37 cellular contexts compared by ENCODE assay signal in genomic region chr12:102514696-102515095, GRCh38. TPM values are rescaled to one million over a fixed set of nuclear protein-coding genes. Genes with fewer than 3 reads are reported as not detected.
"Had no signal": no experiment of that assay in that cellular context is flagged by ENCODE, and none has a peak within 500 bp of the region (broad histone marks: within the 10 kb centered on the region; RNA-seq: fewer than 3 reads in every experiment).

No MANE protein-coding gene starts in this region.

- H3K36me3 Mint-ChIP-seq: activated CD8-positive, alpha-beta memory T cell treated with anti-CD3 and anti-CD28 coated beads, Interleukin-2, amount 10 ng/mL, durations not matched to agents 7 days and 5 days; activated naive CD4-positive, alpha-beta T cell treated with anti-CD3 and anti-CD28 coated beads, Interleukin-2, amount 10 ng/mL, durations not matched to agents 7 days and 5 days; activated naive CD4-positive, alpha-beta T cell treated with anti-CD3 and anti-CD28 coated beads, Interleukin-2, amount 50 U/mL, for 24 hours; activated naive CD8-positive, alpha-beta T cell; brain; WTC11 had no signal

- H3K4me1 Mint-ChIP-seq: activated CD4-positive, alpha-beta T cell treated with anti-CD3 and anti-CD28 coated beads for 36 hours; activated CD4-positive, alpha-beta T cell treated with anti-CD3 and anti-CD28 coated beads, Interleukin-2, amount 10 ng/mL, durations not matched to agents 7 days and 5 days; activated naive CD4-positive, alpha-beta T cell treated with anti-CD3 and anti-CD28 coated beads, Interleukin-2, amount 50 U/mL, for 24 hours; activated naive CD8-positive, alpha-beta T cell treated with anti-CD3 and anti-CD28 coated beads, Interleukin-2, amount 50 U/mL, for 24 hours; central memory CD8-positive, alpha-beta T cell had no signal

- H3K4me3 Mint-ChIP-seq: activated CD4-positive, alpha-beta memory T cell treated with anti-CD3 and anti-CD28 coated beads, Interleukin-2, amount 10 ng/mL, durations not matched to agents 7 days and 5 days; activated CD4-positive, alpha-beta T cell treated with anti-CD3 and anti-CD28 coated beads for 36 hours; activated CD4-positive, alpha-beta T cell treated with anti-CD3 and anti-CD28 coated beads, Interleukin-2, amount 10 ng/mL, durations not matched to agents 7 days and 5 days; activated CD8-positive, alpha-beta memory T cell treated with anti-CD3 and anti-CD28 coated beads, Interleukin-2, amount 10 ng/mL, durations not matched to agents 7 days and 5 days; activated CD8-positive, alpha-beta T cell treated with anti-CD3 and anti-CD28 coated beads, Interleukin-2, amount 10 ng/mL, durations not matched to agents 7 days and 5 days; activated naive CD4-positive, alpha-beta T cell treated with anti-CD3 and anti-CD28 coated beads, Interleukin-2, amount 10 ng/mL, durations not matched to agents 7 days and 5 days; activated naive CD4-positive, alpha-beta T cell treated with anti-CD3 and anti-CD28 coated beads, Interleukin-2, amount 50 U/mL, for 24 hours; activated naive CD8-positive, alpha-beta T cell; activated naive CD8-positive, alpha-beta T cell treated with anti-CD3 and anti-CD28 coated beads, Interleukin-2, amount 10 ng/mL, durations not matched to agents 7 days and 5 days; activated naive CD8-positive, alpha-beta T cell treated with anti-CD3 and anti-CD28 coated beads, Interleukin-2, amount 50 U/mL, for 24 hours; activated T-cell treated with anti-CD3 and anti-CD28 coated beads, Interleukin-2, amount 50 U/mL, for 24 hours; brain; central memory CD8-positive, alpha-beta T cell; T-helper 1 cell treated with Interleukin-12 subunit alpha and Interleukin-12 subunit beta and Interleukin-4 antibody, amounts not matched to agents 30 μg/mL and 1 μg/mL, for 36 hours; T-helper 2 cell treated with Interferon-gamma antibody and Interleukin-4, amounts not matched to agents 5 μg/mL and 100 μg/mL, for 36 hours; WTC11 had no signal

- H3K27me3 Mint-ChIP-seq: brain had no signal

- DNase-seq: activated CD4-positive, alpha-beta memory T cell treated with anti-CD3 and anti-CD28 coated beads, Interleukin-2, amount 10 ng/mL, durations not matched to agents 7 days and 5 days; activated CD4-positive, alpha-beta T cell treated with anti-CD3 and anti-CD28 coated beads for 1 hour; activated CD4-positive, alpha-beta T cell treated with anti-CD3 and anti-CD28 coated beads for 36 hours; activated CD4-positive, alpha-beta T cell treated with anti-CD3 and anti-CD28 coated beads for 48 hours; activated CD4-positive, alpha-beta T cell treated with anti-CD3 and anti-CD28 coated beads, Interleukin-2, amount 10 ng/mL, durations not matched to agents 7 days and 5 days; activated CD4-positive, alpha-beta T cell treated with anti-CD3 and anti-CD28 coated beads, Interleukin-2, amount 50 U/mL, for 48 hours; activated CD4-positive, CD25-positive, alpha-beta regulatory T cell; activated CD8-positive, alpha-beta memory T cell treated with anti-CD3 and anti-CD28 coated beads for 24 hours; activated CD8-positive, alpha-beta memory T cell treated with anti-CD3 and anti-CD28 coated beads, Interleukin-2, amount 10 ng/mL, durations not matched to agents 7 days and 5 days; activated CD8-positive, alpha-beta memory T cell treated with anti-CD3 and anti-CD28 coated beads, Interleukin-2, amount 50 U/mL, for 48 hours; activated CD8-positive, alpha-beta T cell treated with anti-CD3 and anti-CD28 coated beads, Interleukin-2, amount 10 ng/mL, durations not matched to agents 7 days and 5 days; activated effector memory CD4-positive, alpha-beta T cell treated with Interleukin-2 at 50 U/mL for 16 hours; activated gamma-delta T cell; activated naive CD4-positive, alpha-beta T cell treated with anti-CD3 and anti-CD28 coated beads, Interleukin-2, amount 10 ng/mL, durations not matched to agents 7 days and 5 days; activated naive CD4-positive, alpha-beta T cell treated with Interleukin-2 at 50 U/mL for 16 hours; activated naive CD8-positive, alpha-beta T cell treated with anti-CD3 and anti-CD28 coated beads, Interleukin-2, amount 10 ng/mL, durations not matched to agents 7 days and 5 days; activated naive CD8-positive, alpha-beta T cell treated with anti-CD3 and anti-CD28 coated beads, Interleukin-2, amount 50 U/mL, for 24 hours; activated T-cell treated with anti-CD3 and anti-CD28 coated beads, Interleukin-2, amount 50 U/mL, for 24 hours; activated T-cell treated with anti-CD3 and anti-CD28 coated beads, Interleukin-2, amount 50 U/mL, for 48 hours; amygdala; anterior cingulate cortex; caudate nucleus; cerebellar nuclear complex; T-helper 1 cell; T-helper 2 cell; T-helper 9 cell; WERI-Rb-1 had no signal

- ATAC-seq: activated CD4-positive, alpha-beta T cell treated with anti-CD3 and anti-CD28 coated beads for 36 hours; activated CD4-positive, CD25-positive, alpha-beta regulatory T cell treated with anti-CD3 and anti-CD28 coated beads, Interleukin-2, amount 50 U/mL, for 24 hours; activated CD8-positive, alpha-beta memory T cell treated with anti-CD3 and anti-CD28 coated beads, Interleukin-2, amount 10 ng/mL, durations not matched to agents 7 days and 5 days; activated CD8-positive, alpha-beta T cell treated with anti-CD3 and anti-CD28 coated beads, Interleukin-2, amount 10 ng/mL, durations not matched to agents 7 days and 5 days; activated naive CD8-positive, alpha-beta T cell treated with anti-CD3 and anti-CD28 coated beads, Interleukin-2, amount 50 U/mL, for 24 hours had no signal

- H3K9me3 Mint-ChIP-seq: activated CD4-positive, alpha-beta memory T cell treated with anti-CD3 and anti-CD28 coated beads, Interleukin-2, amount 10 ng/mL, durations not matched to agents 7 days and 5 days; activated naive CD4-positive, alpha-beta T cell treated with anti-CD3 and anti-CD28 coated beads, Interleukin-2, amount 10 ng/mL, durations not matched to agents 7 days and 5 days; activated naive CD8-positive, alpha-beta T cell treated with anti-CD3 and anti-CD28 coated beads, Interleukin-2, amount 10 ng/mL, durations not matched to agents 7 days and 5 days; activated naive CD8-positive, alpha-beta T cell treated with anti-CD3 and anti-CD28 coated beads, Interleukin-2, amount 50 U/mL, for 24 hours; activated T-helper 2 cell treated with anti-CD3 and anti-CD28 coated beads, Interferon-gamma antibody, Interleukin-2, Interleukin-4, amounts not matched to agents 10 μg/mL and 5 μg/mL and 100 μg/mL, durations not matched to agents 14 hours and 24 hours and 36 hours; brain; central memory CD8-positive, alpha-beta T cell; T-helper 1 cell treated with Interleukin-12 subunit alpha and Interleukin-12 subunit beta and Interleukin-4 antibody, amounts not matched to agents 30 μg/mL and 1 μg/mL, for 36 hours; T-helper 2 cell treated with Interferon-gamma antibody and Interleukin-4, amounts not matched to agents 5 μg/mL and 100 μg/mL, for 36 hours had no signal

- H3K27ac Mint-ChIP-seq: activated CD4-positive, alpha-beta memory T cell treated with anti-CD3 and anti-CD28 coated beads, Interleukin-2, amount 10 ng/mL, durations not matched to agents 7 days and 5 days; activated CD4-positive, alpha-beta T cell treated with anti-CD3 and anti-CD28 coated beads for 36 hours; activated CD4-positive, alpha-beta T cell treated with anti-CD3 and anti-CD28 coated beads, Interleukin-2, amount 10 ng/mL, durations not matched to agents 7 days and 5 days; activated CD8-positive, alpha-beta memory T cell treated with anti-CD3 and anti-CD28 coated beads, Interleukin-2, amount 10 ng/mL, durations not matched to agents 7 days and 5 days; activated CD8-positive, alpha-beta T cell treated with anti-CD3 and anti-CD28 coated beads, Interleukin-2, amount 10 ng/mL, durations not matched to agents 7 days and 5 days; activated naive CD4-positive, alpha-beta T cell treated with anti-CD3 and anti-CD28 coated beads, Interleukin-2, amount 10 ng/mL, durations not matched to agents 7 days and 5 days; activated naive CD4-positive, alpha-beta T cell treated with anti-CD3 and anti-CD28 coated beads, Interleukin-2, amount 50 U/mL, for 24 hours; activated naive CD8-positive, alpha-beta T cell; activated naive CD8-positive, alpha-beta T cell treated with anti-CD3 and anti-CD28 coated beads, Interleukin-2, amount 10 ng/mL, durations not matched to agents 7 days and 5 days; activated naive CD8-positive, alpha-beta T cell treated with anti-CD3 and anti-CD28 coated beads, Interleukin-2, amount 50 U/mL, for 24 hours; activated T-cell treated with anti-CD3 and anti-CD28 coated beads, Interleukin-2, amount 50 U/mL, for 24 hours; activated T-helper 2 cell treated with anti-CD3 and anti-CD28 coated beads, Interferon-gamma antibody, Interleukin-2, Interleukin-4, amounts not matched to agents 10 μg/mL and 5 μg/mL and 100 μg/mL, durations not matched to agents 14 hours and 24 hours and 36 hours; brain; T-helper 1 cell treated with Interleukin-12 subunit alpha and Interleukin-12 subunit beta and Interleukin-4 antibody, amounts not matched to agents 30 μg/mL and 1 μg/mL, for 36 hours; T-helper 2 cell treated with Interferon-gamma antibody and Interleukin-4, amounts not matched to agents 5 μg/mL and 100 μg/mL, for 36 hours; WTC11 had no signal

RNA-seq across cellular contexts. Expression of gene IGF1, which starts 34.3 kb away (rescaled TPM):
- total RNA-seq: activated CD4-positive, alpha-beta T cell treated with anti-CD3 and anti-CD28 coated beads for 36 hours; cardiac muscle cell; WTC11 had no signal
